Comparison of ENCODE assay signal across 1 cellular context in genomic region chr6:70413114-70413828, GRCh38.
A peak's percentile ranks its signal among the peaks of the same experiment; 100 is the strongest.
TF ChIP-seq lines count a peak whose summit lies in the region.

Gene FAM135A, plus strand, starts transcription at chr6:70413508. Its CDS starts 14,835 bp downstream, at chr6:70428343.

TF ChIP-seq in A549, 52 proteins besides CTCF, POLR2A, EP300 and RAD21 (continued from another document):
- TF ChIP-seq, protein P1, sequence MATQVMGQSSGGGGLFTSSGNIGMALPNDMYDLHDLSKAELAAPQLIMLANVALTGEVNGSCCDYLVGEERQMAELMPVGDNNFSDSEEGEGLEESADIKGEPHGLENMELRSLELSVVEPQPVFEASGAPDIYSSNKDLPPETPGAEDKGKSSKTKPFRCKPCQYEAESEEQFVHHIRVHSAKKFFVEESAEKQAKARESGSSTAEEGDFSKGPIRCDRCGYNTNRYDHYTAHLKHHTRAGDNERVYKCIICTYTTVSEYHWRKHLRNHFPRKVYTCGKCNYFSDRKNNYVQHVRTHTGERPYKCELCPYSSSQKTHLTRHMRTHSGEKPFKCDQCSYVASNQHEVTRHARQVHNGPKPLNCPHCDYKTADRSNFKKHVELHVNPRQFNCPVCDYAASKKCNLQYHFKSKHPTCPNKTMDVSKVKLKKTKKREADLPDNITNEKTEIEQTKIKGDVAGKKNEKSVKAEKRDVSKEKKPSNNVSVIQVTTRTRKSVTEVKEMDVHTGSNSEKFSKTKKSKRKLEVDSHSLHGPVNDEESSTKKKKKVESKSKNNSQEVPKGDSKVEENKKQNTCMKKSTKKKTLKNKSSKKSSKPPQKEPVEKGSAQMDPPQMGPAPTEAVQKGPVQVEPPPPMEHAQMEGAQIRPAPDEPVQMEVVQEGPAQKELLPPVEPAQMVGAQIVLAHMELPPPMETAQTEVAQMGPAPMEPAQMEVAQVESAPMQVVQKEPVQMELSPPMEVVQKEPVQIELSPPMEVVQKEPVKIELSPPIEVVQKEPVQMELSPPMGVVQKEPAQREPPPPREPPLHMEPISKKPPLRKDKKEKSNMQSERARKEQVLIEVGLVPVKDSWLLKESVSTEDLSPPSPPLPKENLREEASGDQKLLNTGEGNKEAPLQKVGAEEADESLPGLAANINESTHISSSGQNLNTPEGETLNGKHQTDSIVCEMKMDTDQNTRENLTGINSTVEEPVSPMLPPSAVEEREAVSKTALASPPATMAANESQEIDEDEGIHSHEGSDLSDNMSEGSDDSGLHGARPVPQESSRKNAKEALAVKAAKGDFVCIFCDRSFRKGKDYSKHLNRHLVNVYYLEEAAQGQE (IDR thresholded peaks at IDR 0.05): peak; percentile 98
